20 cellular contexts compared by ENCODE assay signal in the genomic region with DNA sequence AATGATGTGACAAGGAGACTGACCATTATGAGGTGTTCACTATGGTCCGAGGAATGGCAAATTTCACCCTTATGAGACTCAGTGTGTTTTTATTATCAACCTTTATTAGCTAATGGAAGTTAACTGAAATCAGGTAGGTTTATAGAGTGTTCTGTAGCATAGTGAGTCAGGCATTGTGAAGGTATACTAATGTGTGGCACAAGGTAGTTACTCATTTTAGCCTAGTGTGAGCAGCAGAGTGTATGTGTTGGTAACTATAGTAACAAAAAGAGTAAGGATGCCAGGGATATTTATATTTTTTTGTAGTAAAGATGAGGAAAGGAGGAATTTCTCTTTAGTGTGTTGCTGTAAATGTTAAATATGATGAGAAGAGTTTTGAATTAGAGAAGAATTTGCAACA. TPM values are rescaled to one million over a fixed set of nuclear protein-coding genes. Genes with fewer than 3 reads are reported as not detected.
DNase-seq lines count a peak whose midpoint lies in the region; ATAC-seq, FAIRE-seq and TF ChIP-seq lines count a peak whose summit lies in the region.
"Had no signal": no experiment of that assay in that cellular context is flagged by ENCODE, and none has a peak within 500 bp of the region (broad histone marks: within the 10 kb centered on the region; RNA-seq: fewer than 3 reads in every experiment).

No MANE protein-coding gene starts in this region.

- H3K4me1 ChIP-seq in GM23338 (ENCODE audit: insufficient read depth) = peaks cover 33% of the 10 kb centered on the region
- peaks cover 5 to 68% of the 10 kb centered on the region in 2 donors for H3K4me1 ChIP-seq in ascending aorta
- peaks cover 34 to 47% (median 37%) of the 10 kb centered on the region in 3 donors for H3K4me1 ChIP-seq in pancreas

- no peaks in the 10 kb centered on the region for H3F3A ChIP-seq in GM23338 (replicated peaks; ENCODE audit: low read depth)

- H3K79me2 ChIP-seq in GM23338 (replicated peaks; ENCODE audit: insufficient read depth) = peaks cover 74% of the 10 kb centered on the region

- intact Hi-C loops in ascending aorta (cut with DNase I) = no loop called here
- intact Hi-C loops in pancreas (cut with DNase I) = no loop called here

- TF ChIP-seq CTCF in GM23338 (conservative IDR thresholded peaks at IDR 0.05; ENCODE audit: low read depth in 2 of 2) (no peak), ascending aorta (IDR thresholded peaks at IDR 0.05) (no peak), pancreas (IDR thresholded peaks at IDR 0.05) (no peak)

- no peak overlapping the region for H3K4me3 ChIP-seq in GM23338
- no peak overlapping the region for H3K4me3 ChIP-seq in ascending aorta
- no peak overlapping the region for H3K4me3 ChIP-seq in pancreas
- H3K4me3 ChIP-seq: skin epidermis, thyroid gland had no signal

- WGBS in pancreas, 2 donors = 94 to 100% methylated on average over 1 of the region's 1 CpG

- no peaks in the 10 kb centered on the region for H4K20me1 ChIP-seq in GM23338 (replicated peaks; ENCODE audit: insufficient read depth)

- no peaks in the 10 kb centered on the region for H3K9me2 ChIP-seq in GM23338 (ENCODE audit: insufficient read depth)

- no peak for FAIRE-seq in pancreas (lab: Jason Lieb, UNC)

- H3K4me1 Mint-ChIP-seq in GM23338 = peaks cover 43% of the 10 kb centered on the region

- H3K36me3 Mint-ChIP-seq in GM23338 (ENCODE audit: low read depth) = no peaks in the 10 kb centered on the region
- H3K36me3 Mint-ChIP-seq: IgD-negative memory B cell had no signal

- no peak overlapping the region for H3K4me2 ChIP-seq in GM23338

- H3K4me3 Mint-ChIP-seq in GM23338 = no peak overlapping the region
- H3K4me3 Mint-ChIP-seq: activated naive CD8-positive, alpha-beta T cell; IgD-negative memory B cell had no signal

- no peaks in the 10 kb centered on the region for H3K9me3 Mint-ChIP-seq in GM23338

- no peak overlapping the region for H3K27ac ChIP-seq in GM23338 (ENCODE audit: low read depth)
- H3K27ac ChIP-seq in ascending aorta = peak overlapping the region; percentile 42
- H3K27ac ChIP-seq in epithelial cell of prostate = peak overlapping the region; percentile 22
- peak overlapping the region in 1 of 4 donors; percentile 10 for H3K27ac ChIP-seq in pancreas
- H3K27ac ChIP-seq: skin epidermis, thyroid gland had no signal

- H3K9me3 ChIP-seq in ascending aorta (no peaks in the 10 kb centered on the region), pancreas (no peaks in the 10 kb centered on the region)
- H3K9me3 ChIP-seq: thyroid gland had no signal

- DNase-seq in GM23338 (ENCODE audit: low spot score) (no peak), ascending aorta (ENCODE audit: low spot score in 2 of 2) (no peak), epithelial cell of prostate (ENCODE audit: low read depth, low spot score) (no peak), pancreas (no peak), NCI-H2227 treated with DMSO at 0.1 percent for 48 hours (lab: John Stamatoyannopoulos, UW) (no peak), HT-29 (ENCODE audit: low spot score) (no peak), 8988T (no peak)
- no peak for DNase-seq in activated effector memory CD4-positive, alpha-beta T cell treated with Interleukin-2 at 50 U/mL for 16 hours
- DNase-seq: activated CD4-positive, alpha-beta T cell treated with anti-CD3 and anti-CD28 coated beads, Interleukin-2, amount 50 U/mL, for 1 hour; DMS153; glutamatergic neuron; midbrain; MV-4-11; NCI-H2081; NCI-H69; OCI-M1; thyroid gland had no signal

- H3K27me3 ChIP-seq in GM23338 (ENCODE audit: insufficient read depth) = no peaks in the 10 kb centered on the region
- H3K27me3 ChIP-seq in ascending aorta = no peaks in the 10 kb centered on the region
- H3K27me3 ChIP-seq in pancreas = no peaks in the 10 kb centered on the region
- H3K27me3 ChIP-seq: thyroid gland had no signal

- ATAC-seq in GM23338 (no peak), pancreas (peak in 3 of 4 donors; percentile 13 to 27 (median 25))

- H3K27me3 Mint-ChIP-seq in GM23338 (ENCODE audit: insufficient read depth, low read depth, poor library complexity) = peaks cover 6% of the 10 kb centered on the region
- H3K27me3 Mint-ChIP-seq: activated naive CD8-positive, alpha-beta T cell; IgD-negative memory B cell had no signal

- peak overlapping the region; percentile 12 for H3K27ac Mint-ChIP-seq in GM23338
- H3K27ac Mint-ChIP-seq: activated naive CD8-positive, alpha-beta T cell; IgD-negative memory B cell had no signal

- no peaks in the 10 kb centered on the region for H3K36me3 ChIP-seq in GM23338 (ENCODE audit: insufficient read depth)
- no peaks in the 10 kb centered on the region for H3K36me3 ChIP-seq in ascending aorta
- no peaks in the 10 kb centered on the region for H3K36me3 ChIP-seq in pancreas
- H3K36me3 ChIP-seq: thyroid gland had no signal

- no peak overlapping the region for H2AFZ ChIP-seq in GM23338

TF ChIP-seq in GM23338, 12 proteins besides CTCF, POLR2A, EP300 and RAD21 (continues in another document):
- TF ChIP-seq STAT1 (IDR thresholded peaks at IDR 0.05; ENCODE audit: unreplicated experiment) = no peak
- no peak for TF ChIP-seq EZH2 (IDR thresholded peaks at IDR 0.05; ENCODE audit: low read depth, unreplicated experiment)
- no peak for TF ChIP-seq ZNF114 (CRISPR knock-in tag; IDR thresholded peaks at IDR 0.05)
- no peak for TF ChIP-seq REST (IDR thresholded peaks at IDR 0.05; ENCODE audit: unreplicated experiment)
- no peak for TF ChIP-seq ETS1 (IDR thresholded peaks at IDR 0.05)
- no peak for TF ChIP-seq NANOG (IDR thresholded peaks at IDR 0.05; ENCODE audit: borderline replicate concordance)
- TF ChIP-seq EZH2phosphoT487 (IDR thresholded peaks at IDR 0.05; ENCODE audit: unreplicated experiment) = no peak
- no peak for TF ChIP-seq CREB1 (CRISPR knock-in tag; IDR thresholded peaks at IDR 0.05; ENCODE audit: low read depth)

RNA-seq across cellular contexts. Expression of gene PDLIM5, which starts 12.0 kb away (rescaled TPM):
- total RNA-seq in GM23338 (2014; rRNA removed; shearing (Covaris generic)) = 53.0 and 79.2 TPM in 2 replicates
- polyA plus RNA-seq in GM23338 (2016; fragmentation: Nextera tagmentation; extraction: Ambion mirVana) (45.2 and 49.1 TPM in 2 replicates), pancreas (10 to 100 TPM; 13.2 to 18.1 TPM)
- total RNA-seq in ascending aorta (103 TPM), pancreas (10 to 100 TPM; 47.1 to 99.0 (median 53.4) TPM)
- 59.5 and 74.5 TPM in 2 replicates for total RNA-seq in HT-29 (2014; rRNA removed; shearing (Covaris generic))
